ENCODE assay signal across 8 cellular contexts in genomic region chr16:2473425-2473926, GRCh38. TPM values are rescaled to one million over a fixed set of nuclear protein-coding genes. Genes with fewer than 3 reads are reported as not detected.
DNase-seq lines count a peak whose midpoint lies in the region; ATAC-seq, FAIRE-seq and TF ChIP-seq lines count a peak whose summit lies in the region.

No MANE protein-coding gene starts in this region.

- no peaks in the 10 kb centered on the region for H3K36me3 Mint-ChIP-seq in effector memory CD8-positive, alpha-beta T cell (ENCODE audit: insufficient read depth)

- ATAC-seq in effector memory CD8-positive, alpha-beta T cell (replicated peaks) = peak; percentile 11
- no peak for ATAC-seq in stimulated activated naive CD8-positive, alpha-beta T cell treated with anti-CD3 and anti-CD28 coated beads, Interleukin-15, Interleukin-2, amounts not matched to agents 100 U/mL and 50 U/mL, for 24 hours
- ATAC-seq in left lobe of liver = no peak

- H3K9me3 ChIP-seq in cardiac muscle cell (ENCODE audit: low read depth) = no peaks in the 10 kb centered on the region
- H3K9me3 ChIP-seq in small intestine (ENCODE audit: control insufficient read depth, low read depth) = no peaks in the 10 kb centered on the region

- H3K4me1 Mint-ChIP-seq in effector memory CD8-positive, alpha-beta T cell (ENCODE audit: low read depth in 2 of 2) = peaks cover 21 to 26% of the 10 kb centered on the region in 2 donors

- H3K27ac Mint-ChIP-seq in effector memory CD8-positive, alpha-beta T cell = no peak overlapping the region

- H3K4me1 ChIP-seq in cardiac muscle cell (ENCODE audit: low read depth) (peaks cover 35% of the 10 kb centered on the region), small intestine (ENCODE audit: control insufficient read depth in 2 of 2, insufficient read depth in 1 of 2, low read depth in 1 of 2, low read length in 1 of 2) (no peaks in the 10 kb centered on the region)

- no peak overlapping the region for H3K27ac ChIP-seq in cardiac muscle cell
- H3K27ac ChIP-seq in small intestine (ENCODE audit: low read depth in 1 of 2, low read length in 1 of 2) = no peak overlapping the region

- no peaks in the 10 kb centered on the region for H3K9me3 Mint-ChIP-seq in effector memory CD8-positive, alpha-beta T cell

- FAIRE-seq in RCC 7860 (lab: Jason Lieb, UNC) = no peak
- FAIRE-seq in small intestine (lab: Jason Lieb, UNC) = no peak

- H3K4me3 Mint-ChIP-seq in effector memory CD8-positive, alpha-beta T cell = peak overlapping the region; percentile 55 to 61

- no peak for DNase-seq in cardiac muscle cell (ENCODE audit: low read depth in 1 of 2, low spot score in 1 of 2)
- no peak for DNase-seq in cardiac septum (ENCODE audit: low spot score)
- DNase-seq in RCC 7860 (ENCODE audit: low spot score) = peak; percentile 13
- DNase-seq in effector memory CD8-positive, alpha-beta T cell = no peak
- peak; percentile 45 for DNase-seq in stimulated activated naive CD8-positive, alpha-beta T cell treated with anti-CD3 and anti-CD28 coated beads, Interleukin-15, Interleukin-2, amounts not matched to agents 100 U/mL and 50 U/mL, for 24 hours
- no peak for DNase-seq in hepatic stellate cell (ENCODE audit: low spot score)
- DNase-seq in small intestine = no peak
- DNase-seq in left lobe of liver (ENCODE audit: low spot score) = no peak

- H3K4me3 ChIP-seq in cardiac muscle cell (peak overlapping the region; percentile 99), small intestine (ENCODE audit: low read depth in 1 of 2, low read length in 2 of 2) (peak overlapping the region in 1 of 2 donors; percentile 88)

- no peak for TF ChIP-seq CTCF in cardiac muscle cell (IDR thresholded peaks at IDR 0.05; ENCODE audit: low read depth, low read length)

- 0 to 5% (median 4%) methylated on average over 30 to 50 of the region's 50 CpGs for WGBS in small intestine, 3 donors

- H3K27me3 ChIP-seq in cardiac muscle cell (peaks cover 15% of the 10 kb centered on the region), small intestine (ENCODE audit: control insufficient read depth in 2 of 2, insufficient read depth in 2 of 2, low read length in 2 of 2) (peaks cover 10 to 20% of the 10 kb centered on the region in 2 donors)

- H3K36me3 ChIP-seq in cardiac muscle cell (no peaks in the 10 kb centered on the region), small intestine (ENCODE audit: control insufficient read depth in 2 of 2, insufficient read depth in 2 of 2, low read length in 2 of 2) (no peaks in the 10 kb centered on the region)

- peaks cover 13 to 41% of the 10 kb centered on the region in 2 donors for H3K27me3 Mint-ChIP-seq in effector memory CD8-positive, alpha-beta T cell

- intact Hi-C loops in cardiac septum (cut with DNase I) = no loop called here

RNA-seq across cellular contexts. Expression of gene TBC1D24, which starts 1.5 kb away (rescaled TPM):
- total RNA-seq in cardiac muscle cell (17.3 and 23.6 TPM in 2 replicates), cardiac septum (8.3 TPM), left lobe of liver (32.5 TPM)
- polyA plus RNA-seq in cardiac muscle cell (8.2 and 10.2 TPM in 2 replicates), small intestine (1 to 10 TPM in 2 of 3 donors, under 1 TPM in 1; 0.81 to 4.8 (median 1.6) TPM)

RNA-seq across cellular contexts. Expression of gene NTN3, which starts 2.4 kb away (rescaled TPM):
- total RNA-seq in cardiac muscle cell (9.4 and 20.5 TPM in 2 replicates), cardiac septum (0.30 TPM), left lobe of liver (3.6 TPM)
- polyA plus RNA-seq in cardiac muscle cell (1.6 and 5.6 TPM in 2 replicates), small intestine (under 1 TPM in 1 of 3 donors, not detected in 2; 0.04 TPM)

RNA-seq across cellular contexts. Expression of gene TEDC2, which starts 13.6 kb away (rescaled TPM):
- total RNA-seq in cardiac muscle cell (27.3 and 34.8 TPM in 2 replicates), cardiac septum (0.51 TPM), left lobe of liver (0.63 TPM)
- polyA plus RNA-seq in cardiac muscle cell (30.7 and 34.4 TPM in 2 replicates), small intestine (1 to 10 TPM in 2 of 3 donors, under 1 TPM in 1; 0.67 to 7.7 (median 1.1) TPM)

RNA-seq across cellular contexts. Expression of gene ATP6V0C, which starts 40.3 kb away (rescaled TPM):
- total RNA-seq in cardiac muscle cell (92.4 and 117 TPM in 2 replicates), cardiac septum (137 TPM), left lobe of liver (87.0 TPM)
- polyA plus RNA-seq in cardiac muscle cell (184 and 281 TPM in 2 replicates), small intestine (100 to 1,000 TPM in 1 of 3 donors, 10 to 100 TPM in 2; 74.5 to 187 (median 98.1) TPM)

RNA-seq across cellular contexts. Expression of gene CCNF, which starts 44.2 kb away (rescaled TPM):
- total RNA-seq in cardiac muscle cell (10.5 and 44.0 TPM in 2 replicates), cardiac septum (0.86 TPM), left lobe of liver (2.0 TPM)
- polyA plus RNA-seq in cardiac muscle cell (9.2 and 48.2 TPM in 2 replicates), small intestine (10 to 100 TPM in 1 of 3 donors, 1 to 10 TPM in 1, under 1 TPM in 1; 0.89 to 12.4 (median 1.1) TPM)

Comparison
In these comparisons a context has a peak if more than half of its experiments do, and no peak if none do; other contexts are left out.
1. RNA of gene TEDC2, which starts 13.6 kb away (total RNA-seq): 27.3 to 34.8 TPM in cardiac muscle cell; 0.63 TPM in left lobe of liver (single experiment) and 0.51 TPM in cardiac septum (single experiment); every median in the first group is over 10 times any median in the second.
2. DNase-seq: peak in RCC 7860 (single experiment) and stimulated activated naive CD8-positive, alpha-beta T cell treated with anti-CD3 and anti-CD28 coated beads, Interleukin-15, Interleukin-2, amounts not matched to agents 100 U/mL and 50 U/mL, for 24 hours (single experiment); none in cardiac muscle cell (0 of 2), cardiac septum (single experiment), effector memory CD8-positive, alpha-beta T cell (0 of 3), hepatic stellate cell (single experiment), small intestine (single experiment) and left lobe of liver (single experiment).